In the genomic region with DNA sequence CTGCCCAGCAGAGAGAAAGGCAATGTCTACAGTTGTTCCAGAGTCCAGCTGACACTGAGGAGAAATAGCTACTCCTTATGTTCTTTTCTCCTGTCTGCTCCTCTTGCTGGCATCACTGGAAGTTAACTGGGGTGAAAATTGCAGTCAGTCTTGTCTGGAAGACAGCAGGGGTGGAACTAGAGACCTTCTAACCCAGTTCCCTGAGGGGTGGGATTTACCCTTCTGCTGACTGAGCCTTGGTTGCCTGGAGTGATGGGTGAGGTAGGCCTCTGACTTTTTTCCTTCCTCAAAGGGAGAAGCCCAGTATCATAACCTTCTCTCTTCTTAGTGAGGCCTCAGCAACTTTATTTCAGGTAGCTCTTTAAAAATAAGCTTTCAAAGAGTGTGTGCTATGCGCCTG, we compare ENCODE assay signal across 15 cellular contexts. TPM values are rescaled to one million over a fixed set of nuclear protein-coding genes. Genes with fewer than 3 reads are reported as not detected.
A peak's percentile ranks its signal among the peaks of the same experiment; 100 is the strongest.
DNase-seq lines count a peak whose midpoint lies in the region; ATAC-seq and TF ChIP-seq lines count a peak whose summit lies in the region.
"Had no signal": no experiment of that assay in that cellular context is flagged by ENCODE, and none has a peak within 500 bp of the region (broad histone marks: within the 10 kb centered on the region; RNA-seq: fewer than 3 reads in every experiment).

No MANE protein-coding gene starts in this region.

- H3K4me1 Mint-ChIP-seq in activated naive CD4-positive, alpha-beta T cell treated with anti-CD3 and anti-CD28 coated beads, Interleukin-2, amount 50 U/mL, for 24 hours: peaks cover 42% of the 10 kb centered on the region
- peaks cover 19% of the 10 kb centered on the region for H3K4me1 Mint-ChIP-seq in activated B cell treated with CpG ODN at 0.5 μM for 24 hours
- peaks cover 12 to 28% of the 10 kb centered on the region in 2 donors for H3K4me1 Mint-ChIP-seq in stimulated activated naive B cell treated with anti-CD40 and anti-IgM and Interleukin-4, amounts not matched to agents 10 μg/mL and 1 μg/mL and 100 μg/mL, for 72 hours

- H3K4me3 ChIP-seq in hepatocyte (no peak overlapping the region), psoas muscle (no peak overlapping the region)

- H3K36me3 ChIP-seq in hepatocyte (replicated peaks; ENCODE audit: insufficient read depth, low read depth) (no peaks in the 10 kb centered on the region), psoas muscle (ENCODE audit: insufficient read depth in 1 of 2, low read depth in 1 of 2) (no peaks in the 10 kb centered on the region)

- H3K9me3 ChIP-seq in hepatocyte (ENCODE audit: low read depth) (no peaks in the 10 kb centered on the region), psoas muscle (no peaks in the 10 kb centered on the region)

- H3K4me3 Mint-ChIP-seq in activated naive CD4-positive, alpha-beta T cell treated with anti-CD3 and anti-CD28 coated beads, Interleukin-2, amount 50 U/mL, for 24 hours: peak overlapping the region; percentile 33
- H3K4me3 Mint-ChIP-seq in activated B cell treated with CpG ODN at 0.5 μM for 24 hours: no peak overlapping the region
- H3K4me3 Mint-ChIP-seq in stimulated activated naive B cell treated with anti-CD40 and anti-IgM and Interleukin-4, amounts not matched to agents 10 μg/mL and 1 μg/mL and 100 μg/mL, for 72 hours: no peak overlapping the region
- H3K4me3 Mint-ChIP-seq: activated T-helper 1 cell treated with anti-CD3 and anti-CD28 coated beads, Interleukin-12 subunit alpha, Interleukin-12 subunit beta, Interleukin-2, Interleukin-4 antibody, amounts not matched to agents 30 ng/mL and 10 ng/mL and 1 ng/mL, durations not matched to agents 14 hours and 24 hours and 36 hours had no signal

- H3K27ac ChIP-seq in hepatocyte (peak overlapping the region; percentile 17), psoas muscle (no peak overlapping the region)

- H3K27me3 Mint-ChIP-seq in activated naive CD4-positive, alpha-beta T cell treated with anti-CD3 and anti-CD28 coated beads, Interleukin-2, amount 50 U/mL, for 24 hours: no peaks in the 10 kb centered on the region
- no peaks in the 10 kb centered on the region for H3K27me3 Mint-ChIP-seq in activated B cell treated with CpG ODN at 0.5 μM for 24 hours
- H3K27me3 Mint-ChIP-seq in stimulated activated naive B cell treated with anti-CD40 and anti-IgM and Interleukin-4, amounts not matched to agents 10 μg/mL and 1 μg/mL and 100 μg/mL, for 72 hours: no peaks in the 10 kb centered on the region

- H3K79me2 ChIP-seq in hepatocyte: peaks cover 89% of the 10 kb centered on the region

- H3K9me2 ChIP-seq in hepatocyte (replicated peaks; ENCODE audit: insufficient read depth): no peaks in the 10 kb centered on the region

- POLR2A ChIA-PET in activated B cell treated with CpG ODN at 0.5 μM for 24 hours (lab: Charles Lee): no interaction called here

- CTCF ChIA-PET in activated B cell treated with CpG ODN at 0.5 μM for 24 hours (lab: Charles Lee): no interaction called here

- ATAC-seq in activated B cell treated with CpG ODN at 0.5 μM for 24 hours (ENCODE audit: low read depth) (peak; percentile 40), psoas muscle (no peak)
- peak; percentile 83 to 98 for ATAC-seq in stimulated activated naive B cell treated with anti-CD40 and anti-IgM and Interleukin-4, amounts not matched to agents 10 μg/mL and 1 μg/mL and 100 μg/mL, for 72 hours (replicated peaks)
- ATAC-seq: left colon had no signal

- no peak overlapping the region for H3K4me2 ChIP-seq in hepatocyte

- H3K27ac Mint-ChIP-seq in activated naive CD4-positive, alpha-beta T cell treated with anti-CD3 and anti-CD28 coated beads, Interleukin-2, amount 50 U/mL, for 24 hours: peak overlapping the region; percentile 88
- no peak overlapping the region for H3K27ac Mint-ChIP-seq in activated B cell treated with CpG ODN at 0.5 μM for 24 hours
- H3K27ac Mint-ChIP-seq in stimulated activated naive B cell treated with anti-CD40 and anti-IgM and Interleukin-4, amounts not matched to agents 10 μg/mL and 1 μg/mL and 100 μg/mL, for 72 hours: peak overlapping the region; percentile 65

- H3K27me3 ChIP-seq in hepatocyte (no peaks in the 10 kb centered on the region), psoas muscle (ENCODE audit: insufficient read depth in 3 of 3, low read length in 2 of 3) (no peaks in the 10 kb centered on the region)

- no peak for DNase-seq in activated naive CD4-positive, alpha-beta T cell treated with anti-CD3 and anti-CD28 coated beads, Interleukin-2, amount 50 U/mL, for 16 hours
- DNase-seq in activated B cell treated with CpG ODN at 0.5 μM for 24 hours (no peak), hepatocyte (ENCODE audit: low spot score) (no peak), HuH-7.5 (ENCODE audit: low spot score) (no peak), psoas muscle (no peak), NCI-H510A treated with DMSO at 0.1 percent for 48 hours (lab: John Stamatoyannopoulos, UW) (no peak)
- peak; percentile 3 for DNase-seq in stimulated activated naive B cell treated with anti-CD40 and anti-IgM and Interleukin-4, amounts not matched to agents 10 μg/mL and 1 μg/mL and 100 μg/mL, for 72 hours
- DNase-seq: activated CD4-positive, alpha-beta T cell treated with anti-CD3 and anti-CD28 coated beads for 4 hours; dermis blood vessel endothelial cell; hypothalamus; left colon; NCI-H1105 treated with DMSO at 0.1 percent for 48 hours; NCI-H2171 treated with DMSO at 0.1 percent for 48 hours had no signal

- no peak overlapping the region for H2AFZ ChIP-seq in hepatocyte

- peaks cover 12% of the 10 kb centered on the region for H3K36me3 Mint-ChIP-seq in activated naive CD4-positive, alpha-beta T cell treated with anti-CD3 and anti-CD28 coated beads, Interleukin-2, amount 50 U/mL, for 24 hours
- peaks cover 4% of the 10 kb centered on the region for H3K36me3 Mint-ChIP-seq in activated B cell treated with CpG ODN at 0.5 μM for 24 hours (ENCODE audit: low read depth)
- H3K36me3 Mint-ChIP-seq in stimulated activated naive B cell treated with anti-CD40 and anti-IgM and Interleukin-4, amounts not matched to agents 10 μg/mL and 1 μg/mL and 100 μg/mL, for 72 hours: peaks cover 8 to 19% of the 10 kb centered on the region in 2 donors

- peaks cover 25% of the 10 kb centered on the region for H4K20me1 ChIP-seq in hepatocyte (ENCODE audit: insufficient read depth, poor library complexity, severe bottlenecking)

- intact Hi-C loops in activated B cell treated with CpG ODN at 0.5 μM for 24 hours (cut with micrococcal nuclease) (no loop called here), psoas muscle (cut with DNase I) (no loop called here)

- WGBS in hepatocyte (ENCODE audit: low lambda C conversion rate, missing lambda C conversion rate): 100% methylated on average over 1 of the region's 1 CpG
- 75 to 89% (median 89%) methylated on average over 1 of the region's 1 CpG for WGBS in psoas muscle, 3 donors

- H3K9me3 Mint-ChIP-seq in activated naive CD4-positive, alpha-beta T cell treated with anti-CD3 and anti-CD28 coated beads, Interleukin-2, amount 50 U/mL, for 24 hours: no peaks in the 10 kb centered on the region
- no peaks in the 10 kb centered on the region for H3K9me3 Mint-ChIP-seq in activated B cell treated with CpG ODN at 0.5 μM for 24 hours
- H3K9me3 Mint-ChIP-seq in stimulated activated naive B cell treated with anti-CD40 and anti-IgM and Interleukin-4, amounts not matched to agents 10 μg/mL and 1 μg/mL and 100 μg/mL, for 72 hours: no peaks in the 10 kb centered on the region
- H3K9me3 Mint-ChIP-seq: activated T-helper 1 cell treated with anti-CD3 and anti-CD28 coated beads, Interleukin-12 subunit alpha, Interleukin-12 subunit beta, Interleukin-2, Interleukin-4 antibody, amounts not matched to agents 30 ng/mL and 10 ng/mL and 1 ng/mL, durations not matched to agents 14 hours and 24 hours and 36 hours had no signal

- H3K4me1 ChIP-seq in hepatocyte (ENCODE audit: insufficient read depth): no peaks in the 10 kb centered on the region
- peaks cover 3% of the 10 kb centered on the region for H3K4me1 ChIP-seq in psoas muscle

- TF ChIP-seq CTCF in activated B cell treated with CpG ODN at 0.5 μM for 24 hours (IDR thresholded peaks at IDR 0.05) (no peak), hepatocyte (IDR thresholded peaks at IDR 0.05; ENCODE audit: poor library complexity) (no peak), psoas muscle (IDR thresholded peaks at IDR 0.05) (no peak)

RNA-seq across cellular contexts. Expression of a gene that starts 16.2 kb away (rescaled TPM):
- total RNA-seq in activated B cell treated with CpG ODN at 0.5 μM for 24 hours (25.9 and 28.6 TPM in 2 replicates), hepatocyte (21.3 and 23.0 TPM in 2 replicates), psoas muscle (10 to 100 TPM; 10.2 to 15.0 (median 12.3) TPM)
- polyA plus RNA-seq in hepatocyte (12.5 and 14.3 TPM in 2 replicates), psoas muscle (1 to 10 TPM; 3.2 to 9.0 (median 3.4) TPM)

Comparison
In these comparisons a context has a peak if more than half of its experiments do, and no peak if none do; other contexts are left out.
1. ATAC-seq: peak in activated B cell treated with CpG ODN at 0.5 μM for 24 hours (single experiment) and stimulated activated naive B cell treated with anti-CD40 and anti-IgM and Interleukin-4, amounts not matched to agents 10 μg/mL and 1 μg/mL and 100 μg/mL, for 72 hours (2 of 2); none in psoas muscle (0 of 4).